Comparison of ENCODE assay signal across 16 cellular contexts in the genomic region with DNA sequence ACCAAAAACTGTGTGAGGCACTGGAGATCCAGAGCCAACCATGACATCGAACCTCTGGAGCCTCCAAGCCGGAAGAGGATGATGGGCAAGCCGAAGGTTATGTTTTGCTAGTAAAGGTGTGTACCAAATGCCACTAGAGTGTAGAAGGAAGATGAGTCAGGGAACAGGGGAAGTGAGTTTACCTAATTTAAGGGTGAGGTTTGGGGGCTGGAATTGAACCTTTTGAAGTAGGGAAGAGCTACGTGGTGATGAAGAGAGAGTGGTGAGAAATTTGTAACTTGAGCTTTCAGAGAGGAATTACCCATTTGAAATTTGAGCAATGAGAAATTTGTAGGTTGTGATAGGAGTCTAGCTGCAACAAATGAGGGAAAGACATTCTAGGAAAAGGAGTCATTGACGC.
DNase-seq lines count a peak whose midpoint lies in the region; ATAC-seq and TF ChIP-seq lines count a peak whose summit lies in the region.
"Had no signal": no experiment of that assay in that cellular context is flagged by ENCODE, and none has a peak within 500 bp of the region (broad histone marks: within the 10 kb centered on the region; RNA-seq: fewer than 3 reads in every experiment).

No MANE protein-coding gene starts in this region.

- DNase-seq in activated CD4-positive, alpha-beta T cell treated with anti-CD3 and anti-CD28 coated beads for 36 hours = no peak
- no peak for DNase-seq in activated CD4-positive, alpha-beta T cell treated with anti-CD3 and anti-CD28 coated beads for 4 hours
- peak; percentile 26 for DNase-seq in MCF 10A (ENCODE audit: unreplicated experiment)
- no peak for DNase-seq in breast epithelium (ENCODE audit: low spot score in 2 of 2)
- DNase-seq in 8988T = no peak
- DNase-seq in A673 (ENCODE audit: low spot score) = no peak
- DNase-seq: DMS79, GM23248, NCI-H2081 treated with DMSO at 0.1 percent for 48 hours, SIG-M5 had no signal

- no peak for TF ChIP-seq CTCF in MCF 10A (IDR thresholded peaks at IDR 0.05; ENCODE audit: unreplicated experiment)
- no peak for TF ChIP-seq CTCF in breast epithelium (IDR thresholded peaks at IDR 0.05)
- no peak for TF ChIP-seq CTCF in A673 (conservative IDR thresholded peaks at IDR 0.05; ENCODE audit: low read depth, low read length)

- intact Hi-C loops in activated CD4-positive, alpha-beta T cell treated with anti-CD3 and anti-CD28 coated beads for 36 hours (cut with DNase I, micrococcal nuclease) = loop anchor here (1.0 to 5.0 kb wide), 8 partner anchors 70 to 360 kb away; a partner anchor contains a TSS
- intact Hi-C loops in MCF 10A (cut with micrococcal nuclease) = loop anchor here (1.0 to 10.0 kb wide), 5 partner anchors 139 to 468 kb away; no protein-coding TSS in a partner anchor
- intact Hi-C loops in breast epithelium (cut with DNase I; ENCODE audit: low total_unique reads) = loop anchor here (10.0 kb wide), 1 partner anchor 219 kb away; no protein-coding TSS in a partner anchor
- intact Hi-C loops in A673 (cut with micrococcal nuclease; ENCODE audit: unreplicated experiment) = loop anchor here (2.0 to 5.0 kb wide), 2 partner anchors 137 to 217 kb away; no protein-coding TSS in a partner anchor

- H3K36me3 Mint-ChIP-seq in activated CD4-positive, alpha-beta T cell treated with anti-CD3 and anti-CD28 coated beads for 36 hours (ENCODE audit: low read depth) = peaks cover 8% of the 10 kb centered on the region
- H3K36me3 Mint-ChIP-seq in MCF 10A (ENCODE audit: insufficient read depth, unreplicated experiment) = no peaks in the 10 kb centered on the region
- peaks cover 7% of the 10 kb centered on the region for H3K36me3 Mint-ChIP-seq in activated T-helper 17 cell treated with anti-CD3 and anti-CD28 coated beads, Interleukin-2, amount 50 U/mL, for 72 hours (ENCODE audit: low read depth)
- H3K36me3 Mint-ChIP-seq: CD4-positive, alpha-beta memory T cell had no signal

- no peaks in the 10 kb centered on the region for H3K9me3 Mint-ChIP-seq in activated CD4-positive, alpha-beta T cell treated with anti-CD3 and anti-CD28 coated beads for 36 hours (ENCODE audit: low read depth)
- H3K9me3 Mint-ChIP-seq in MCF 10A (ENCODE audit: unreplicated experiment) = no peaks in the 10 kb centered on the region
- H3K9me3 Mint-ChIP-seq in activated T-helper 17 cell treated with anti-CD3 and anti-CD28 coated beads, Interleukin-2, amount 50 U/mL, for 72 hours = no peaks in the 10 kb centered on the region
- H3K9me3 Mint-ChIP-seq: CD4-positive, alpha-beta memory T cell had no signal

- TF ChIP-seq POLR2A in breast epithelium (IDR thresholded peaks at IDR 0.05) = no peak

- H3K36me3 ChIP-seq in breast epithelium (no peaks in the 10 kb centered on the region), A673 (ENCODE audit: insufficient read depth, low read length, poor library complexity, severe bottlenecking) (no peaks in the 10 kb centered on the region)

- ATAC-seq in activated CD4-positive, alpha-beta T cell treated with anti-CD3 and anti-CD28 coated beads for 36 hours = peak; percentile 16
- peak; percentile 38 for ATAC-seq in activated T-helper 17 cell treated with anti-CD3 and anti-CD28 coated beads, Interleukin-2, amount 50 U/mL, for 72 hours (replicated peaks)

- H3K4me3 Mint-ChIP-seq in activated CD4-positive, alpha-beta T cell treated with anti-CD3 and anti-CD28 coated beads for 36 hours = no peak overlapping the region
- H3K4me3 Mint-ChIP-seq in MCF 10A (ENCODE audit: unreplicated experiment) = no peak overlapping the region
- no peak overlapping the region for H3K4me3 Mint-ChIP-seq in activated T-helper 17 cell treated with anti-CD3 and anti-CD28 coated beads, Interleukin-2, amount 50 U/mL, for 72 hours

- H3K4me1 Mint-ChIP-seq in activated CD4-positive, alpha-beta T cell treated with anti-CD3 and anti-CD28 coated beads for 36 hours = peaks cover 26% of the 10 kb centered on the region
- no peaks in the 10 kb centered on the region for H3K4me1 Mint-ChIP-seq in MCF 10A (ENCODE audit: insufficient read depth, unreplicated experiment)
- H3K4me1 Mint-ChIP-seq in activated T-helper 17 cell treated with anti-CD3 and anti-CD28 coated beads, Interleukin-2, amount 50 U/mL, for 72 hours = peaks cover 12% of the 10 kb centered on the region

- H3K27ac ChIP-seq in breast epithelium (no peak overlapping the region), A673 (ENCODE audit: low read depth, low read length, poor library complexity, severe bottlenecking) (no peak overlapping the region)
- H3K27ac ChIP-seq: A549, GM23248, SK-N-MC had no signal

- H3K27me3 ChIP-seq in breast epithelium (no peaks in the 10 kb centered on the region), A673 (replicated peaks; ENCODE audit: insufficient read depth, low read depth, low read length, poor library complexity) (no peaks in the 10 kb centered on the region)

- H3K4me3 ChIP-seq in breast epithelium (no peak overlapping the region), A673 (ENCODE audit: low read depth, low read length, poor library complexity, severe bottlenecking) (no peak overlapping the region)
- H3K4me3 ChIP-seq: A549, GM12878, SK-N-MC had no signal

- BruUV-seq in MCF 10A (replicated peaks; lab: Mats Ljungman, UMichigan) (no TSS peak), A673 (replicated peaks; lab: Mats Ljungman, UMichigan) (no TSS peak)

- H3K27me3 Mint-ChIP-seq in activated CD4-positive, alpha-beta T cell treated with anti-CD3 and anti-CD28 coated beads for 36 hours = peaks cover 2% of the 10 kb centered on the region
- no peaks in the 10 kb centered on the region for H3K27me3 Mint-ChIP-seq in MCF 10A (ENCODE audit: insufficient read depth, unreplicated experiment)
- no peaks in the 10 kb centered on the region for H3K27me3 Mint-ChIP-seq in activated T-helper 17 cell treated with anti-CD3 and anti-CD28 coated beads, Interleukin-2, amount 50 U/mL, for 72 hours
- H3K27me3 Mint-ChIP-seq: CD4-positive, alpha-beta memory T cell had no signal

- H3K4me1 ChIP-seq in breast epithelium (no peaks in the 10 kb centered on the region), A673 (ENCODE audit: insufficient read depth, low read length, poor library complexity, severe bottlenecking) (no peaks in the 10 kb centered on the region)
- H3K4me1 ChIP-seq: A549, Caco-2 had no signal

- CTCF ChIA-PET in activated CD4-positive, alpha-beta T cell treated with anti-CD3 and anti-CD28 coated beads for 36 hours (lab: Charles Lee) = interaction anchor here (0.6 to 8.4 kb wide), 38 partner anchors 9 to 1219 kb away, joined by 3 to 164 read pairs (median 5); no protein-coding TSS in a partner anchor
- CTCF ChIA-PET in MCF 10A (lab: Yijun Ruan, JAX) = interaction anchor here (0.6 to 15.1 kb wide), 55 partner anchors 9 to 811 kb away, joined by 3 to 395 read pairs (median 4); no protein-coding TSS in a partner anchor
- CTCF ChIA-PET in A673 (lab: Charles Lee) = interaction anchor here (0.6 to 2.3 kb wide), 5 partner anchors 44 to 226 kb away, joined by 3 to 17 read pairs (median 8); no protein-coding TSS in a partner anchor

- H3K9me3 ChIP-seq in breast epithelium = no peaks in the 10 kb centered on the region
- H3K9me3 ChIP-seq in A673 (ENCODE audit: low read depth, low read length, poor library complexity, severe bottlenecking) = no peaks in the 10 kb centered on the region
- H3K9me3 ChIP-seq: A549, Caco-2 had no signal

- POLR2A ChIA-PET in activated CD4-positive, alpha-beta T cell treated with anti-CD3 and anti-CD28 coated beads for 36 hours (lab: Charles Lee) = interaction anchor here (0.7 to 1.8 kb wide), 3 partner anchors 70 to 1468 kb away, joined by 3 to 6 read pairs (median 3); a partner anchor contains a TSS
- POLR2A ChIA-PET in MCF 10A (lab: Yijun Ruan, JAX) = interaction anchor here (0.9 to 2.5 kb wide), 3 partner anchors 21 to 222 kb away, joined by 4 to 12 read pairs (median 5); no protein-coding TSS in a partner anchor
- POLR2A ChIA-PET in A673 (lab: Charles Lee; ENCODE audit: low non-redundant PET) = no interaction called here

- H3K27ac Mint-ChIP-seq in activated CD4-positive, alpha-beta T cell treated with anti-CD3 and anti-CD28 coated beads for 36 hours = no peak overlapping the region
- no peak overlapping the region for H3K27ac Mint-ChIP-seq in MCF 10A (ENCODE audit: low read depth, unreplicated experiment)
- no peak overlapping the region for H3K27ac Mint-ChIP-seq in activated T-helper 17 cell treated with anti-CD3 and anti-CD28 coated beads, Interleukin-2, amount 50 U/mL, for 72 hours
